In the genomic region with DNA sequence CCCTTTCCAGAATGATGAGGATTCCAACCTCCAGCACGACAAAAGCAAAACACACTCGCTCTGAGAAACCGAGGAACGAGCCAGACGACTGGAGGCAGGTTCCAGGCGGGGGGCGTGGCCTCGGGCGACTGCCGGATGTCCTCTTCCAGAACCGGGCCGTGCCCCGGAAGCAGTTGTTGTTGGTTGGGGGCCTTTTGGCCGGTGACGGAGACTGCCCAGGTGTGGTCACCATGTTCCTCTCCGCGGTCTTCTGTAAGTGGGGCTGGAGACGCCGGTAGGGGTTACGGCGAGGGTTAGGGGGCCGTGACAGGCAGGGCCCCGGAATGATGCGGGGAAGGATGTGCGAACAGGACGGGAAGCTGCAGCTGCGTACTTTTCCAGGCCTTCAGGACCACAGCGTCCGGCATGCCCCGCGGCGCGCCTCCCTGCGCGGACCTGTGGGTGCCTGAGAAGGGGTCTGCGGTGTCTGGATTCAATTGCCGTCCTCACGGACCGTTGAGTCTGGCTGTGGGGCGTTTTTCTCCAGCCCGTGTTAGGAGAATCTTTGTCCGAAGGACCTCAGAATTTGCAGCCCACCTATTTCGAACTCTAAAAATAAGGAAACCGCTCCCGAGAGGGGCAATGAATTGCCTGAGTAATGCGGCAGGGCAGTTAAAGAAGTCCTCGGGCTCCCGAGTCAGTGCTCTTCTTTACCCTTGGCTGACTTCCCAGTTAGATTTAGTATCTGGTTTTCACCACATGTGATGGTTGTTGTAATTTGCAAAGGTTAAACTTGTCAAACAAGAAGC, we compare ENCODE assay signal across 1 cellular context.
TF ChIP-seq lines count a peak whose summit lies in the region.

A gene (plus strand): TSS at position 172 of the 788 bp plus-strand sequence. CDS start 59 bp downstream, at position 231.

TF ChIP-seq in HepG2, 621 proteins besides CTCF, POLR2A, EP300 and RAD21 (continued from another document and continues in another):
- TF ChIP-seq, protein P1, sequence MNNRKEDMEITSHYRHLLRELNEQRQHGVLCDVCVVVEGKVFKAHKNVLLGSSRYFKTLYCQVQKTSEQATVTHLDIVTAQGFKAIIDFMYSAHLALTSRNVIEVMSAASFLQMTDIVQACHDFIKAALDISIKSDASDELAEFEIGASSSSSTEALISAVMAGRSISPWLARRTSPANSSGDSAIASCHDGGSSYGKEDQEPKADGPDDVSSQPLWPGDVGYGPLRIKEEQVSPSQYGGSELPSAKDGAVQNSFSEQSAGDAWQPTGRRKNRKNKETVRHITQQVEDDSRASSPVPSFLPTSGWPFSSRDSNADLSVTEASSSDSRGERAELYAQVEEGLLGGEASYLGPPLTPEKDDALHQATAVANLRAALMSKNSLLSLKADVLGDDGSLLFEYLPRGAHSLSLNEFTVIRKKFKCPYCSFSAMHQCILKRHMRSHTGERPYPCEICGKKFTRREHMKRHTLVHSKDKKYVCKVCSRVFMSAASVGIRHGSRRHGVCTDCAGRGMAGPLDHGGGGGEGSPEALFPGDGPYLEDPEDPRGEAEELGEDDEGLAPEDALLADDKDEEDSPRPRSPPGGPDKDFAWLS (CRISPR knock-in tag; IDR thresholded peaks at IDR 0.05; ENCODE audit: borderline replicate concordance) = no peak
- TF ChIP-seq, protein P2, sequence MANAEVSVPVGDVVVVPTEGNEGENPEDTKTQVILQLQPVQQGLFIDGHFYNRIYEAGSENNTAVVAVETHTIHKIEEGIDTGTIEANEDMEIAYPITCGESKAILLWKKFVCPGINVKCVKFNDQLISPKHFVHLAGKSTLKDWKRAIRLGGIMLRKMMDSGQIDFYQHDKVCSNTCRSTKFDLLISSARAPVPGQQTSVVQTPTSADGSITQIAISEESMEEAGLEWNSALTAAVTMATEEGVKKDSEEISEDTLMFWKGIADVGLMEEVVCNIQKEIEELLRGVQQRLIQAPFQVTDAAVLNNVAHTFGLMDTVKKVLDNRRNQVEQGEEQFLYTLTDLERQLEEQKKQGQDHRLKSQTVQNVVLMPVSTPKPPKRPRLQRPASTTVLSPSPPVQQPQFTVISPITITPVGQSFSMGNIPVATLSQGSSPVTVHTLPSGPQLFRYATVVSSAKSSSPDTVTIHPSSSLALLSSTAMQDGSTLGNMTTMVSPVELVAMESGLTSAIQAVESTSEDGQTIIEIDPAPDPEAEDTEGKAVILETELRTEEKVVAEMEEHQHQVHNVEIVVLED (CRISPR knock-in tag; IDR thresholded peaks at IDR 0.05; ENCODE audit: borderline replicate concordance) = peak; percentile 77; the same call in 1 of the 2 replicates
- TF ChIP-seq SMAD3 (CRISPR knock-in tag; IDR thresholded peaks at IDR 0.05) (peak; percentile 94), ZNF703 (CRISPR knock-in tag; IDR thresholded peaks at IDR 0.05; ENCODE audit: borderline replicate concordance) (peak; percentile 90; the same call in 1 of the 2 replicates), LCORL (IDR thresholded peaks at IDR 0.05) (peak; percentile 55; the same call in 1 of the 2 replicates), LCORL (CRISPR knock-in tag; IDR thresholded peaks at IDR 0.05) (0 out of 2 replicates have a peak, but pooled peaks have one; percentile 62), ZNF570 (CRISPR knock-in tag; IDR thresholded peaks at IDR 0.05; ENCODE audit: borderline replicate concordance) (no peak), ZKSCAN1 (IDR thresholded peaks at IDR 0.05; ENCODE audit: low read length) (no peak), ATF1 (CRISPR knock-in tag; IDR thresholded peaks at IDR 0.05) (peak; percentile 80), KLF6 (CRISPR knock-in tag; IDR thresholded peaks at IDR 0.05) (peak; percentile 88), POGZ (CRISPR knock-in tag; IDR thresholded peaks at IDR 0.05) (peak; percentile 89; the same call in 1 of the 2 replicates), TP53 (CRISPR knock-in tag; conservative IDR thresholded peaks at IDR 0.05) (no peak), ZNF773 (CRISPR knock-in tag; IDR thresholded peaks at IDR 0.05; ENCODE audit: borderline replicate concordance) (no peak), SSRP1 (CRISPR knock-in tag; IDR thresholded peaks at IDR 0.05) (peak; percentile 8; the same call in 1 of the 2 replicates), CEBPG (CRISPR knock-in tag; IDR thresholded peaks at IDR 0.05) (0 out of 2 replicates have a peak, but pooled peaks have one; percentile 27), ZSCAN31 (CRISPR knock-in tag; IDR thresholded peaks at IDR 0.05; ENCODE audit: low read depth) (peak; percentile 94), ZNF616 (CRISPR knock-in tag; IDR thresholded peaks at IDR 0.05; ENCODE audit: low read depth) (0 out of 2 replicates have a peak, but pooled peaks have one; percentile 16), ELF1 (CRISPR knock-in tag; IDR thresholded peaks at IDR 0.05) (peak; percentile 87), KAT8 (CRISPR knock-in tag; IDR thresholded peaks at IDR 0.05) (peak; percentile 99), FOSL1 (CRISPR knock-in tag; IDR thresholded peaks at IDR 0.05; ENCODE audit: borderline replicate concordance) (no peak), ZNF562 (CRISPR knock-in tag; IDR thresholded peaks at IDR 0.05; ENCODE audit: borderline replicate concordance) (no peak), SMC3 (IDR thresholded peaks at IDR 0.05; ENCODE audit: low read length) (no peak), ZNF343 (CRISPR knock-in tag; IDR thresholded peaks at IDR 0.05) (no peak), NR3C1 (CRISPR knock-in tag; IDR thresholded peaks at IDR 0.05) (no peak), CEBPB (IDR thresholded peaks at IDR 0.05; ENCODE audit: borderline replicate concordance, low read depth, low read length) (no peak), ZNF263 (CRISPR knock-in tag; IDR thresholded peaks at IDR 0.05) (no peak), HOXA5 (CRISPR knock-in tag; IDR thresholded peaks at IDR 0.05) (no peak; the same call in 1 of the 2 replicates), MIER2 (CRISPR knock-in tag; IDR thresholded peaks at IDR 0.05) (no peak; the same call in 1 of the 2 replicates), REXO4 (CRISPR knock-in tag; IDR thresholded peaks at IDR 0.05; ENCODE audit: borderline replicate concordance) (no peak), ATF7-NPFF (CRISPR knock-in tag; IDR thresholded peaks at IDR 0.05; ENCODE audit: low read depth) (peak; percentile 47; the same call in 1 of the 2 replicates), MBD4 (IDR thresholded peaks at IDR 0.05; ENCODE audit: borderline replicate concordance, low read length) (no peak; the same call in 1 of the 2 replicates), ZNF205 (CRISPR knock-in tag; IDR thresholded peaks at IDR 0.05) (peak; percentile 56; the same call in 1 of the 2 replicates)
- TF ChIP-seq, protein P3, sequence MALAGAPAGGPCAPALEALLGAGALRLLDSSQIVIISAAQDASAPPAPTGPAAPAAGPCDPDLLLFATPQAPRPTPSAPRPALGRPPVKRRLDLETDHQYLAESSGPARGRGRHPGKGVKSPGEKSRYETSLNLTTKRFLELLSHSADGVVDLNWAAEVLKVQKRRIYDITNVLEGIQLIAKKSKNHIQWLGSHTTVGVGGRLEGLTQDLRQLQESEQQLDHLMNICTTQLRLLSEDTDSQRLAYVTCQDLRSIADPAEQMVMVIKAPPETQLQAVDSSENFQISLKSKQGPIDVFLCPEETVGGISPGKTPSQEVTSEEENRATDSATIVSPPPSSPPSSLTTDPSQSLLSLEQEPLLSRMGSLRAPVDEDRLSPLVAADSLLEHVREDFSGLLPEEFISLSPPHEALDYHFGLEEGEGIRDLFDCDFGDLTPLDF (CRISPR knock-in tag; IDR thresholded peaks at IDR 0.05) = no peak
- TF ChIP-seq, protein P4, sequence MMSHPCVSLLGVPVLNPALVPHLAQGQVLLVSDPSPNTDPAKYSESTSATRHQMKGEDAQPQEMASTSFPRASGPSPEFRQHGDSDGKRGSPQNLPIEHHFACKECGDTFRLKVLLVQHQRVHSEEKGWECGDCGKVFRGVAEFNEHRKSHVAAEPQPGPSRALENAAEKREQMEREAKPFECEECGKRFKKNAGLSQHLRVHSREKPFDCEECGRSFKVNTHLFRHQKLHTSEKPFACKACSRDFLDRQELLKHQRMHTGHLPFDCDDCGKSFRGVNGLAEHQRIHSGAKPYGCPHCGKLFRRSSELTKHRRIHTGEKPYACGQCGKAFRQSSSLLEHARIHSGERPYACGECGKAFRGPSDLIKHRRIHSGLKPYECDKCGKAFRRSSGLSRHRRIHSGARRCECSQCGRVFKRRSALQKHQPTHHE (CRISPR knock-in tag; IDR thresholded peaks at IDR 0.05; ENCODE audit: borderline replicate concordance) = no peak
- TF ChIP-seq, protein P5, sequence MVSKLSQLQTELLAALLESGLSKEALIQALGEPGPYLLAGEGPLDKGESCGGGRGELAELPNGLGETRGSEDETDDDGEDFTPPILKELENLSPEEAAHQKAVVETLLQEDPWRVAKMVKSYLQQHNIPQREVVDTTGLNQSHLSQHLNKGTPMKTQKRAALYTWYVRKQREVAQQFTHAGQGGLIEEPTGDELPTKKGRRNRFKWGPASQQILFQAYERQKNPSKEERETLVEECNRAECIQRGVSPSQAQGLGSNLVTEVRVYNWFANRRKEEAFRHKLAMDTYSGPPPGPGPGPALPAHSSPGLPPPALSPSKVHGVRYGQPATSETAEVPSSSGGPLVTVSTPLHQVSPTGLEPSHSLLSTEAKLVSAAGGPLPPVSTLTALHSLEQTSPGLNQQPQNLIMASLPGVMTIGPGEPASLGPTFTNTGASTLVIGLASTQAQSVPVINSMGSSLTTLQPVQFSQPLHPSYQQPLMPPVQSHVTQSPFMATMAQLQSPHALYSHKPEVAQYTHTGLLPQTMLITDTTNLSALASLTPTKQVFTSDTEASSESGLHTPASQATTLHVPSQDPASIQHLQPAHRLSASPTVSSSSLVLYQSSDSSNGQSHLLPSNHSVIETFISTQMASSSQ (IDR thresholded peaks at IDR 0.05; ENCODE audit: low read depth) = no peak
- TF ChIP-seq, protein P5 (CRISPR knock-in tag; IDR thresholded peaks at IDR 0.05; ENCODE audit: borderline replicate concordance) = 0 out of 2 replicates have a peak, but pooled peaks have one; percentile 69
- TF ChIP-seq, protein P6, sequence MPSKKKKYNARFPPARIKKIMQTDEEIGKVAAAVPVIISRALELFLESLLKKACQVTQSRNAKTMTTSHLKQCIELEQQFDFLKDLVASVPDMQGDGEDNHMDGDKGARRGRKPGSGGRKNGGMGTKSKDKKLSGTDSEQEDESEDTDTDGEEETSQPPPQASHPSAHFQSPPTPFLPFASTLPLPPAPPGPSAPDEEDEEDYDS (CRISPR knock-in tag; IDR thresholded peaks at IDR 0.05) = peak; percentile 83
- TF ChIP-seq, protein P7, sequence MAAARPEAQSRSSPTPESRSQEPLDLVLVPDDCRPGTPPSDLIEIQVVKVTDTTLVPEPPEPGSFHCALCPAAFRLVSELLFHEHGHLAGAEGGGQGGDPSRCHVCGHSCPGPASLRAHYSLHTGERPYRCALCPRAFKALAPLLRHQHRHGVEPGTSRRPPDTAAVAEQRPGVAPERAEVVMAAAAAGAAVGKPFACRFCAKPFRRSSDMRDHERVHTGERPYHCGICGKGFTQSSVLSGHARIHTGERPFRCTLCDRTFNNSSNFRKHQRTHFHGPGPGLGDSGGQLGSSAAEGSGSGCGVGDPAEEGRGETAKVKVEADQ (CRISPR knock-in tag; IDR thresholded peaks at IDR 0.05; ENCODE audit: borderline replicate concordance) = peak; percentile 45; the same call in 1 of the 2 replicates
- TF ChIP-seq, protein P8, sequence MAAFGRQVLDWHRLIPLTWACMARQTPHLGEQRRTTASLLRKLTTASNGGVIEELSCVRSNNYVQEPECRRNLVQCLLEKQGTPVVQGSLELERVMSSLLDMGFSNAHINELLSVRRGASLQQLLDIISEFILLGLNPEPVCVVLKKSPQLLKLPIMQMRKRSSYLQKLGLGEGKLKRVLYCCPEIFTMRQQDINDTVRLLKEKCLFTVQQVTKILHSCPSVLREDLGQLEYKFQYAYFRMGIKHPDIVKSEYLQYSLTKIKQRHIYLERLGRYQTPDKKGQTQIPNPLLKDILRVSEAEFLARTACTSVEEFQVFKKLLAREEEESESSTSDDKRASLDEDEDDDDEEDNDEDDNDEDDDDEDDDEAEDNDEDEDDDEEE (CRISPR knock-in tag; IDR thresholded peaks at IDR 0.05) = peak; percentile 71; the same call in 1 of the 2 replicates
- TF ChIP-seq, protein P9, sequence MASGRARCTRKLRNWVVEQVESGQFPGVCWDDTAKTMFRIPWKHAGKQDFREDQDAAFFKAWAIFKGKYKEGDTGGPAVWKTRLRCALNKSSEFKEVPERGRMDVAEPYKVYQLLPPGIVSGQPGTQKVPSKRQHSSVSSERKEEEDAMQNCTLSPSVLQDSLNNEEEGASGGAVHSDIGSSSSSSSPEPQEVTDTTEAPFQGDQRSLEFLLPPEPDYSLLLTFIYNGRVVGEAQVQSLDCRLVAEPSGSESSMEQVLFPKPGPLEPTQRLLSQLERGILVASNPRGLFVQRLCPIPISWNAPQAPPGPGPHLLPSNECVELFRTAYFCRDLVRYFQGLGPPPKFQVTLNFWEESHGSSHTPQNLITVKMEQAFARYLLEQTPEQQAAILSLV (CRISPR knock-in tag; IDR thresholded peaks at IDR 0.05; ENCODE audit: borderline replicate concordance) = peak; percentile 63; the same call in 1 of the 2 replicates
- TF ChIP-seq, protein P10, sequence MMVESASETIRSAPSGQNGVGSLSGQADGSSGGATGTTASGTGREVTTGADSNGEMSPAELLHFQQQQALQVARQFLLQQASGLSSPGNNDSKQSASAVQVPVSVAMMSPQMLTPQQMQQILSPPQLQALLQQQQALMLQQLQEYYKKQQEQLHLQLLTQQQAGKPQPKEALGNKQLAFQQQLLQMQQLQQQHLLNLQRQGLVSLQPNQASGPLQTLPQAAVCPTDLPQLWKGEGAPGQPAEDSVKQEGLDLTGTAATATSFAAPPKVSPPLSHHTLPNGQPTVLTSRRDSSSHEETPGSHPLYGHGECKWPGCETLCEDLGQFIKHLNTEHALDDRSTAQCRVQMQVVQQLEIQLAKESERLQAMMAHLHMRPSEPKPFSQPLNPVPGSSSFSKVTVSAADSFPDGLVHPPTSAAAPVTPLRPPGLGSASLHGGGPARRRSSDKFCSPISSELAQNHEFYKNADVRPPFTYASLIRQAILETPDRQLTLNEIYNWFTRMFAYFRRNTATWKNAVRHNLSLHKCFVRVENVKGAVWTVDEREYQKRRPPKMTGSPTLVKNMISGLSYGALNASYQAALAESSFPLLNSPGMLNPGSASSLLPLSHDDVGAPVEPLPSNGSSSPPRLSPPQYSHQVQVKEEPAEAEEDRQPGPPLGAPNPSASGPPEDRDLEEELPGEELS (CRISPR knock-in tag; IDR thresholded peaks at IDR 0.05) = peak; percentile 66
